ENCODE assay signal across 20 cellular contexts in the genomic region with DNA sequence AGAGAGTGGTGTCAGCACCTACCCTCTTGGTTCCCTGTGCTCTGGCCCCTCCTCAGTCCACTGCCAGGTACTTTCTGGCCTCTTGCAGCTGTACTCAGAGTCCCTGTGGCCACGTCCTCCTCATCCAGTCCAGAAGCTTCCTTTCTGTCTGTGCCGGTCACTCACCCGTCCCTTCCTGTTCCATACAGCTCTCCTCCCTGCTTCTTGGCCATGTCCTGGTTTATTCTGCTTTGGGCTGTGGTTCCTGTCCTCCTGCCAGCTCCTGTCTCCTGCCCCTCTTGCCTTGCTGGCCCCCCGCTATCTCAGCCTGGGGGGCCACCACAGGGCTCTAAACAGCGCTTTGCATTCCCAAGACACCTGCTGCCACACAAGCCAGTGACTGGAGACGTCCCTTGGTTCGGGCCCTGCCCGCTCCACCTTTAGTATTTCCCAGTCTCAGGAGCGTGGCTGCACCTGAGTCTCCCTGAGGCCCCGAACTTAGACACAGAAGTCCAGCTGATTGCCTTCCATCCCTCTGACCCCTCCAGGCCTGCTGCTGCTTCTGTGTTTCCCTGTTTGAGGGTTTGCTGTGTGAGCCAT. TPM values are rescaled to one million over a fixed set of nuclear protein-coding genes. Genes with fewer than 3 reads are reported as not detected.
A peak's percentile ranks its signal among the peaks of the same experiment; 100 is the strongest.
DNase-seq lines count a peak whose midpoint lies in the region; ATAC-seq and TF ChIP-seq lines count a peak whose summit lies in the region.
"Had no signal": no experiment of that assay in that cellular context is flagged by ENCODE, and none has a peak within 500 bp of the region (broad histone marks: within the 10 kb centered on the region; RNA-seq: fewer than 3 reads in every experiment).

No MANE protein-coding gene starts in this region.

- peaks cover 33% of the 10 kb centered on the region for H3K4me1 Mint-ChIP-seq in stimulated activated naive CD8-positive, alpha-beta T cell treated with anti-CD3 and anti-CD28 coated beads, Interleukin-15, Interleukin-2, amounts not matched to agents 100 ng/mL and 50 ng/mL, for 24 hours (ENCODE audit: low read depth)
- H3K4me1 Mint-ChIP-seq in endothelial cell (ENCODE audit: unreplicated experiment), result peaks cover 46% of the 10 kb centered on the region
- peaks cover 22 to 39% (median 30%) of the 10 kb centered on the region in 4 donors for H3K4me1 Mint-ChIP-seq in naive thymus-derived CD8-positive, alpha-beta T cell
- H3K4me1 Mint-ChIP-seq: nephron had no signal

- H3K36me3 Mint-ChIP-seq in stimulated activated naive CD8-positive, alpha-beta T cell treated with anti-CD3 and anti-CD28 coated beads, Interleukin-15, Interleukin-2, amounts not matched to agents 100 ng/mL and 50 ng/mL, for 24 hours (ENCODE audit: low read depth), result peaks cover 80% of the 10 kb centered on the region
- peaks cover 56% of the 10 kb centered on the region for H3K36me3 Mint-ChIP-seq in endothelial cell (ENCODE audit: low read depth, unreplicated experiment)
- H3K36me3 Mint-ChIP-seq in naive thymus-derived CD8-positive, alpha-beta T cell, result peaks cover 5 to 96% (median 23%) of the 10 kb centered on the region in 3 donors

- H3K9me3 Mint-ChIP-seq in stimulated activated naive CD8-positive, alpha-beta T cell treated with anti-CD3 and anti-CD28 coated beads, Interleukin-15, Interleukin-2, amounts not matched to agents 100 ng/mL and 50 ng/mL, for 24 hours, result no peaks in the 10 kb centered on the region
- H3K9me3 Mint-ChIP-seq in endothelial cell (ENCODE audit: unreplicated experiment), result no peaks in the 10 kb centered on the region
- no peaks in the 10 kb centered on the region for H3K9me3 Mint-ChIP-seq in naive thymus-derived CD8-positive, alpha-beta T cell
- H3K9me3 Mint-ChIP-seq: nephron had no signal

- H3K27me3 Mint-ChIP-seq in stimulated activated naive CD8-positive, alpha-beta T cell treated with anti-CD3 and anti-CD28 coated beads, Interleukin-15, Interleukin-2, amounts not matched to agents 100 ng/mL and 50 ng/mL, for 24 hours, result no peaks in the 10 kb centered on the region
- H3K27me3 Mint-ChIP-seq in endothelial cell (ENCODE audit: unreplicated experiment), result peaks cover 13% of the 10 kb centered on the region
- no peaks in the 10 kb centered on the region for H3K27me3 Mint-ChIP-seq in naive thymus-derived CD8-positive, alpha-beta T cell

- ATAC-seq in stimulated activated naive CD8-positive, alpha-beta T cell treated with anti-CD3 and anti-CD28 coated beads, Interleukin-15, Interleukin-2, amounts not matched to agents 100 U/mL and 50 U/mL, for 24 hours, result no peak
- ATAC-seq in naive thymus-derived CD8-positive, alpha-beta T cell, result no peak
- ATAC-seq in HG02610 (IDR thresholded peaks at IDR 0.05; ENCODE audit: unreplicated experiment), result no peak
- ATAC-seq in GM19324 (IDR thresholded peaks at IDR 0.05; ENCODE audit: low FRiP score, unreplicated experiment), result no peak

- peak overlapping the region; percentile 65 for H3K27ac Mint-ChIP-seq in stimulated activated naive CD8-positive, alpha-beta T cell treated with anti-CD3 and anti-CD28 coated beads, Interleukin-15, Interleukin-2, amounts not matched to agents 100 ng/mL and 50 ng/mL, for 24 hours
- H3K27ac Mint-ChIP-seq in endothelial cell (ENCODE audit: unreplicated experiment), result peak overlapping the region; percentile 97
- H3K27ac Mint-ChIP-seq in naive thymus-derived CD8-positive, alpha-beta T cell, result peak overlapping the region in 8 of 10 donors; percentile 50 to 91 (median 76)
- H3K27ac Mint-ChIP-seq: nephron had no signal

- intact Hi-C loops in head of caudate nucleus (cut with DNase I), result loop anchor here (10.0 kb wide), 1 partner anchor 219 kb away; no protein-coding TSS in a partner anchor

- DNase-seq in stimulated activated naive CD8-positive, alpha-beta T cell treated with anti-CD3 and anti-CD28 coated beads, Interleukin-15, Interleukin-2, amounts not matched to agents 100 U/mL and 50 U/mL, for 24 hours, result no peak
- DNase-seq in endothelial cell (ENCODE audit: low spot score) (no peak), NK-92 (lab: John Stamatoyannopoulos, UW; ENCODE audit: unreplicated experiment) (no peak), head of caudate nucleus (no peak)
- DNase-seq in naive thymus-derived CD8-positive, alpha-beta T cell, result no peak
- DNase-seq: activated CD4-positive, alpha-beta T cell treated with anti-CD3 and anti-CD28 coated beads for 48 hours; activated effector memory CD4-positive, alpha-beta T cell treated with Interleukin-2 at 50 U/mL for 16 hours; DMS53; MG63; NCI-H2081; RPMI8226; stimulated activated CD4-positive, alpha-beta T cell treated with anti-CD3 and anti-CD28 coated beads, Interleukin-2, amount 100 ng/mL, for 24 hours; stimulated activated CD8-positive, alpha-beta memory T cell treated with anti-CD3 and anti-CD28 coated beads, Interleukin-4, amount 100 ng/mL, for 48 hours; T-helper 9 cell had no signal

- POLR2A ChIA-PET in naive thymus-derived CD8-positive, alpha-beta T cell (lab: Charles Lee), result interaction anchor here (0.9 kb wide), 1 partner anchor 22 kb away, joined by 3 read pairs; no protein-coding TSS in a partner anchor

- no peak for TF ChIP-seq CTCF in endothelial cell (IDR thresholded peaks at IDR 0.05; ENCODE audit: unreplicated experiment)

- H3K4me3 Mint-ChIP-seq in stimulated activated naive CD8-positive, alpha-beta T cell treated with anti-CD3 and anti-CD28 coated beads, Interleukin-15, Interleukin-2, amounts not matched to agents 100 ng/mL and 50 ng/mL, for 24 hours, result no peak overlapping the region
- H3K4me3 Mint-ChIP-seq in endothelial cell (ENCODE audit: unreplicated experiment), result peak overlapping the region; percentile 88
- peak overlapping the region in 6 of 10 donors; percentile 10 to 44 (median 30) for H3K4me3 Mint-ChIP-seq in naive thymus-derived CD8-positive, alpha-beta T cell
- H3K4me3 Mint-ChIP-seq: nephron had no signal

RNA-seq across cellular contexts. Expression of a gene that starts 15.5 kb away (rescaled TPM):
- 23.6 TPM for total RNA-seq in endothelial cell (ENCODE audit: unreplicated experiment)
- total RNA-seq in naive thymus-derived CD8-positive, alpha-beta T cell, result 100 to 1,000 TPM; 117 to 121 TPM
- polyA plus RNA-seq in naive thymus-derived CD8-positive, alpha-beta T cell, result 100 to 1,000 TPM in 1 of 3 donors, 10 to 100 TPM in 2; 48.9 to 153 (median 69.0) TPM

RNA-seq across cellular contexts. Expression of a gene that starts 24.7 kb away (rescaled TPM):
- total RNA-seq in endothelial cell (ENCODE audit: unreplicated experiment), result 32.1 TPM
- total RNA-seq in naive thymus-derived CD8-positive, alpha-beta T cell, result 10 to 100 TPM; 30.9 to 34.0 TPM
- polyA plus RNA-seq in naive thymus-derived CD8-positive, alpha-beta T cell, result 10 to 100 TPM; 35.5 to 54.4 (median 37.0) TPM

RNA-seq across cellular contexts. Expression of a gene that starts 46.1 kb away (rescaled TPM):
- total RNA-seq in endothelial cell (ENCODE audit: unreplicated experiment), result not detected
- total RNA-seq in naive thymus-derived CD8-positive, alpha-beta T cell, result not detected
- not detected for polyA plus RNA-seq in naive thymus-derived CD8-positive, alpha-beta T cell
- total RNA-seq: bronchial epithelial cell, renal cortical epithelial cell had no signal
